16 cellular contexts compared by ENCODE assay signal in genomic region chr16:53515259-53515658, GRCh38. TPM values are rescaled to one million over a fixed set of nuclear protein-coding genes. Genes with fewer than 3 reads are reported as not detected.
A peak's percentile ranks its signal among the peaks of the same experiment; 100 is the strongest.
DNase-seq lines count a peak whose midpoint lies in the region; ATAC-seq, FAIRE-seq and TF ChIP-seq lines count a peak whose summit lies in the region.
"Had no signal": no experiment of that assay in that cellular context is flagged by ENCODE, and none has a peak within 500 bp of the region (broad histone marks: within the 10 kb centered on the region; RNA-seq: fewer than 3 reads in every experiment).

No MANE protein-coding gene starts in this region.

- H3K36me3 ChIP-seq in HepG2 (replicated peaks in 1 of 2; ENCODE audit: control insufficient read depth in 1 of 2, insufficient read depth in 2 of 2, low read length in 2 of 2) = no peaks in the 10 kb centered on the region
- no peaks in the 10 kb centered on the region for H3K36me3 ChIP-seq in gastrocnemius medialis

- ATAC-seq in HepG2 (no peak), gastrocnemius medialis (peak; percentile 45 to 46), HG02973 (IDR thresholded peaks at IDR 0.05; ENCODE audit: unreplicated experiment) (no peak)
- ATAC-seq: T-helper 17 cell had no signal

- H3K27ac ChIP-seq in HepG2 (ENCODE audit: extremely low read length, insufficient read depth, low read length) (no peak overlapping the region), gastrocnemius medialis (peak overlapping the region; percentile 57 to 78 (median 74))

- no peak overlapping the region for H3K9ac ChIP-seq in HepG2 (ENCODE audit: insufficient read depth, low read depth, low read length)

- H2AFZ ChIP-seq in HepG2 (ENCODE audit: low read length) = no peak overlapping the region

- CTCF ChIA-PET in HepG2 (lab: Yijun Ruan, JAX; ENCODE audit: low intra/inter-chr PET ratio, low total read pairs) = no interaction called here

- H3K4me1 ChIP-seq in HepG2 (ENCODE audit: insufficient read depth, low read length) (peaks cover 62% of the 10 kb centered on the region), gastrocnemius medialis (peaks cover 1 to 13% of the 10 kb centered on the region in 2 donors)

- H3K9me3 ChIP-seq in HepG2 (ENCODE audit: low read length) (peaks cover 13% of the 10 kb centered on the region), gastrocnemius medialis (no peaks in the 10 kb centered on the region)

- no peak for FAIRE-seq in HepG2 (lab: Jason Lieb, UNC)

- 31% methylated on average over 6 of the region's 6 CpGs for WGBS in HepG2 (ENCODE audit: low lambda C conversion rate)

- intact Hi-C loops in HepG2 (cut with micrococcal nuclease; ENCODE audit: unreplicated experiment) = loop anchor here (10.0 kb wide), 1 partner anchor 460 kb away; the partner anchor contains the start of genes CHD9 and CHD9NB
- intact Hi-C loops in gastrocnemius medialis (cut with DNase I; ENCODE audit: low total_unique reads) = no loop called here

- TF ChIP-seq CTCF in HepG2 (CRISPR knock-in tag; IDR thresholded peaks at IDR 0.05) (no peak), gastrocnemius medialis (IDR thresholded peaks at IDR 0.05 in 4 of 5, conservative IDR thresholded peaks at IDR 0.05 in 1 of 5) (no peak)

- no peak for TF ChIP-seq POLR2A in HepG2 (IDR thresholded peaks at IDR 0.05; ENCODE audit: insufficient read depth in 1 of 2, low read depth in 2 of 2, low read length in 2 of 2)
- TF ChIP-seq POLR2A in gastrocnemius medialis (IDR thresholded peaks at IDR 0.05) = no peak

- H3K4me3 ChIP-seq in HepG2 (replicated peaks in 1 of 3; ENCODE audit: insufficient read depth in 1 of 3, low read depth in 2 of 3, low read length in 3 of 3) (no peak overlapping the region), gastrocnemius medialis (no peak overlapping the region)

- in situ Hi-C loops in HepG2 (cut with HindIII; ENCODE audit: extremely low pct_ligation_motif_present, low pct_unique_long_range_greater_than_20kb) = no loop called here
- in situ Hi-C loops in gastrocnemius medialis (cut with MboI; ENCODE audit: low sequenced_read_pairs in 4 of 4) = no loop called here

- TF ChIP-seq RAD21 in HepG2 (CRISPR knock-in tag; IDR thresholded peaks at IDR 0.05) = no peak

- no peaks in the 10 kb centered on the region for H4K20me1 ChIP-seq in HepG2 (ENCODE audit: insufficient read depth, low read length)

- no TSS peak for BruUV-seq in HepG2 (replicated peaks; lab: Mats Ljungman, UMichigan)

- DNase-seq in M059J (ENCODE audit: low read depth) (peak; percentile 74), dermis microvascular lymphatic vessel endothelial cell (ENCODE audit: low read depth in 2 of 2) (peak; percentile 90 to 98), HepG2 (ENCODE audit: low spot score) (no peak), gastrocnemius medialis (no peak), NK-92 (lab: John Stamatoyannopoulos, UW; ENCODE audit: unreplicated experiment) (no peak), NCI-H69 (lab: John Stamatoyannopoulos, UW) (no peak), HK-2 (ENCODE audit: unreplicated experiment) (no peak)
- DNase-seq: activated CD4-positive, CD25-positive, alpha-beta regulatory T cell; activated gamma-delta T cell treated with Interleukin-2 at 50 U/mL for 16 hours; HCEC 1CT; NCI-H187 treated with DMSO at 0.1 percent for 48 hours; NCI-H446 treated with DMSO at 0.1 percent for 48 hours; SHP77 treated with DMSO at 0.1 percent for 48 hours; stimulated activated CD4-positive, alpha-beta T cell treated with anti-CD3 and anti-CD28 coated beads, Interleukin-4, amount 100 ng/mL, for 4 hours; T-helper 17 cell had no signal

- H3K27me3 ChIP-seq in HepG2 (ENCODE audit: control insufficient read depth in 1 of 2, insufficient read depth in 2 of 2, low read length in 2 of 2) (no peaks in the 10 kb centered on the region), gastrocnemius medialis (no peaks in the 10 kb centered on the region)

- TF ChIP-seq EP300 in HepG2 (IDR thresholded peaks at IDR 0.05; ENCODE audit: low read depth in 2 of 2, low read length in 2 of 2) (no peak), HepG2 (CRISPR knock-in tag; IDR thresholded peaks at IDR 0.05; ENCODE audit: borderline replicate concordance) (no peak)

- POLR2A ChIA-PET in HepG2 (lab: Yijun Ruan, JAX) = no interaction called here

- no peak overlapping the region; the same call in 1 of the 2 replicates for H3K4me2 ChIP-seq in HepG2 (ENCODE audit: low read depth, low read length)

- H3K79me2 ChIP-seq in HepG2 (ENCODE audit: insufficient read depth, low read length) = no peaks in the 10 kb centered on the region

TF ChIP-seq in HepG2, 621 proteins besides CTCF, POLR2A, EP300 and RAD21:
- no peak for TF ChIP-seq ZNF567 (CRISPR knock-in tag; IDR thresholded peaks at IDR 0.05; ENCODE audit: borderline replicate concordance)
- TF ChIP-seq, protein P1, sequence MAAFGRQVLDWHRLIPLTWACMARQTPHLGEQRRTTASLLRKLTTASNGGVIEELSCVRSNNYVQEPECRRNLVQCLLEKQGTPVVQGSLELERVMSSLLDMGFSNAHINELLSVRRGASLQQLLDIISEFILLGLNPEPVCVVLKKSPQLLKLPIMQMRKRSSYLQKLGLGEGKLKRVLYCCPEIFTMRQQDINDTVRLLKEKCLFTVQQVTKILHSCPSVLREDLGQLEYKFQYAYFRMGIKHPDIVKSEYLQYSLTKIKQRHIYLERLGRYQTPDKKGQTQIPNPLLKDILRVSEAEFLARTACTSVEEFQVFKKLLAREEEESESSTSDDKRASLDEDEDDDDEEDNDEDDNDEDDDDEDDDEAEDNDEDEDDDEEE (CRISPR knock-in tag; IDR thresholded peaks at IDR 0.05) = no peak
- peak; percentile 34; the same call in 1 of the 2 replicates for TF ChIP-seq YEATS4 (CRISPR knock-in tag; IDR thresholded peaks at IDR 0.05; ENCODE audit: borderline replicate concordance)
- 0 out of 2 replicates have a peak, but pooled peaks have one; percentile 34 for TF ChIP-seq ZNF766 (CRISPR knock-in tag; IDR thresholded peaks at IDR 0.05; ENCODE audit: borderline replicate concordance)
- no peak for TF ChIP-seq SOX6 (IDR thresholded peaks at IDR 0.05)
- TF ChIP-seq SOX6 (CRISPR knock-in tag; IDR thresholded peaks at IDR 0.05) = 0 out of 2 replicates have a peak, but pooled peaks have one; percentile 7
- no peak for TF ChIP-seq ARID5B (CRISPR knock-in tag; IDR thresholded peaks at IDR 0.05)

RNA-seq across cellular contexts. Expression of gene AKTIP, which starts 12.2 kb away (rescaled TPM):
- 22.4 and 35.6 TPM in 2 replicates for total RNA-seq in M059J (2014; rRNA removed; shearing (Covaris generic))
- total RNA-seq in dermis microvascular lymphatic vessel endothelial cell (19.0 and 22.6 TPM in 2 replicates), HepG2 (2016; rRNA removed; fragmentation: Illumina TruSeq; extraction: Trizol) (28.8 and 30.1 TPM in 2 replicates), gastrocnemius medialis (100 to 1,000 TPM in 1 of 4 donors, 10 to 100 TPM in 3; 86.2 to 102 (median 94.1) TPM)
- total RNA-seq in HepG2 (2016; cell fraction: cytosol; rRNA removed; fragmentation: Illumina TruSeq; extraction: Trizol; ENCODE audit: low read depth) = 18.8 and 20.7 TPM in 2 replicates
- 24.2 and 33.8 TPM in 2 replicates for total RNA-seq in HepG2 (2016; cell fraction: insoluble cytoplasmic fraction; rRNA removed; fragmentation: Illumina TruSeq; extraction: Trizol)
- 35.6 and 35.7 TPM in 2 replicates for total RNA-seq in HepG2 (2016; cell fraction: membrane; rRNA removed; fragmentation: Illumina TruSeq; extraction: Trizol)
- 28.0 and 29.0 TPM in 2 replicates for total RNA-seq in HepG2 (2016; cell fraction: nucleus; rRNA removed; fragmentation: Illumina TruSeq; extraction: Trizol)
- 45.6 and 49.0 TPM in 2 replicates for polyA plus RNA-seq in HepG2 (2011; rRNA removed)
- 19.8 and 29.5 TPM in 2 replicates for polyA plus RNA-seq in HepG2 (2011; cell fraction: cytosol; rRNA removed)
- polyA plus RNA-seq in HepG2 (2011; cell fraction: nucleus; rRNA removed) = 68.8 and 72.6 TPM in 2 replicates
- polyA plus RNA-seq in HepG2 (2012) = 28.1 and 33.7 TPM in 2 replicates
- 22.4 and 30.5 TPM in 2 replicates for polyA plus RNA-seq in HepG2 (2016; cell fraction: cytosol; fragmentation: Illumina TruSeq; extraction: Trizol; ENCODE audit: low read depth)
- 30.0 and 31.0 TPM in 2 replicates for polyA plus RNA-seq in HepG2 (2016; cell fraction: insoluble cytoplasmic fraction; fragmentation: Illumina TruSeq; extraction: Trizol; ENCODE audit: low read depth)
- polyA plus RNA-seq in HepG2 (2016; cell fraction: membrane; fragmentation: Illumina TruSeq; extraction: Trizol; ENCODE audit: low read depth) = 35.3 and 37.7 TPM in 2 replicates
- polyA plus RNA-seq in HepG2 (2016; cell fraction: nucleus; fragmentation: Illumina TruSeq; extraction: Trizol; ENCODE audit: insufficient read depth, low read depth) = 58.4 and 63.0 TPM in 2 replicates
- 19.4 and 24.5 TPM in 2 replicates for polyA minus RNA-seq in HepG2 (2011; rRNA and poly(A)+ RNA removed; ENCODE audit: low replicate concordance)
- polyA minus RNA-seq in HepG2 (2011; cell fraction: cytosol; rRNA and poly(A)+ RNA removed) = 15.7 and 17.4 TPM in 2 replicates
- 43.4 and 69.0 TPM in 2 replicates for polyA minus RNA-seq in HepG2 (2011; cell fraction: nucleus; rRNA and poly(A)+ RNA removed)

Comparison
In these comparisons a context has a peak if more than half of its experiments do, and no peak if none do; other contexts are left out.
1. DNase-seq: peak in M059J (single experiment) and dermis microvascular lymphatic vessel endothelial cell (2 of 2); none in HepG2 (single experiment), gastrocnemius medialis (0 of 2), NK-92 (single experiment), NCI-H69 (single experiment) and HK-2 (single experiment).
2. ATAC-seq: peak in gastrocnemius medialis (2 of 2); none in HepG2 (single experiment) and HG02973 (single experiment).